ENCODE assay signal across 27 cellular contexts in the genomic region with DNA sequence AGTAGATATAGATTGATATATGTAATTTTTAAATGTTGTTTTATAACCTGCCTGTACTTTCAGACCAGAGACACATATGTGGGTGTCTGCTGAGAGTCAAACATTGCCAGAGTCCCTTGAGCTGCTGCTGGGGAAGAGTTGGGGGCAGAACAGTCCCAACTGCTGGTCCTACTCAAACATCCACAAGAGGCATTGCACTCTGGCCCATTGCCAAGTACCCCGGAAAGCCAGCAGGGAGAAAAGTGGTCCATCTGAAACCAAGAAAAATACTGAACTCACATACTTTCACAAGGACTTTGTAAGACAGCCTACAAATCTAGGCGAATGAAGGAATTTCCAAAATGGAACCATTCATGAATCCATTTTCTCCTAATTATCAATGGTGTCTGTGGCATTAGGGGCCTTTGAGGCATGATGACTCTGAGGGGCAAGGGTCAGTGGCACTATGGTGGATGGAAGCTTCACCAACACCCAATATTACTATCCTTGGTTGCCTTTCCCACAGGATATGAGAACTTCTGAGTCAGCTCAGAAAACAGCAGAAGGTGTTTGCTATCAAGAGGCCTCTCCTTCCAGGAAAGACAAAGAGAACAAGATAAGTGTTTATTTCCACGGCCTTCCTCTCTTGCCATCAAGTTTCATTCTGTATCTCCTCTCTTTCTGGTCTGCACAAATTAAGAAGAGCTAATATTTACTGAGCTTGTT. TPM values are rescaled to one million over a fixed set of nuclear protein-coding genes. Genes with fewer than 3 reads are reported as not detected.
A peak's percentile ranks its signal among the peaks of the same experiment; 100 is the strongest.
DNase-seq lines count a peak whose midpoint lies in the region; ATAC-seq and TF ChIP-seq lines count a peak whose summit lies in the region.
"Had no signal": no experiment of that assay in that cellular context is flagged by ENCODE, and none has a peak within 500 bp of the region (broad histone marks: within the 10 kb centered on the region; RNA-seq: fewer than 3 reads in every experiment).

No MANE protein-coding gene starts in this region.

- peak; percentile 60 for ATAC-seq in stimulated activated naive CD8-positive, alpha-beta T cell treated with anti-CD3 and anti-CD28 coated beads, Interleukin-15, amount 100 ng/mL, for 72 hours
- no peak for ATAC-seq in stimulated activated naive CD8-positive, alpha-beta T cell treated with anti-CD3 and anti-CD28 coated beads, Interleukin-15, Interleukin-2, amounts not matched to agents 100 U/mL and 50 U/mL, for 24 hours
- peak; percentile 53 for ATAC-seq in PC-3
- ATAC-seq in HG03378 (IDR thresholded peaks at IDR 0.05; ENCODE audit: unreplicated experiment) = no peak
- ATAC-seq: Right ventricle myocardium inferior, SK-N-SH treated with all-trans-retinoic acid at 6 μM for 48 hours had no signal

- H3K4me1 ChIP-seq in PC-3 (ENCODE audit: insufficient read depth, low read length) = peaks cover 9% of the 10 kb centered on the region
- H3K4me1 ChIP-seq: BE2C, SJCRH30 had no signal

- peaks cover 7 to 9% of the 10 kb centered on the region in 2 donors for H3K9me3 Mint-ChIP-seq in stimulated activated naive CD8-positive, alpha-beta T cell treated with anti-CD3 and anti-CD28 coated beads, Interleukin-15, amount 100 ng/mL, for 72 hours

- no peaks in the 10 kb centered on the region for H3K9me3 ChIP-seq in PC-3 (ENCODE audit: low read length)
- H3K9me3 ChIP-seq: BE2C, SJCRH30 had no signal

- H3K9me2 ChIP-seq in PC-3 (replicated peaks; ENCODE audit: low read length) = no peaks in the 10 kb centered on the region

- no peak overlapping the region for H2AFZ ChIP-seq in PC-3 (ENCODE audit: low read length)
- H2AFZ ChIP-seq: PC-9 had no signal

- no peaks in the 10 kb centered on the region for H3F3A ChIP-seq in PC-3 (ENCODE audit: low read length, unreplicated experiment)

- H3K4me1 Mint-ChIP-seq in stimulated activated naive CD8-positive, alpha-beta T cell treated with anti-CD3 and anti-CD28 coated beads, Interleukin-15, amount 100 ng/mL, for 72 hours = peaks cover 33% of the 10 kb centered on the region

- H3K4me3 ChIP-seq in PC-3 (ENCODE audit: low read length) = no peak overlapping the region
- H3K4me3 ChIP-seq: PC-9, SJCRH30 had no signal

- H3K9ac ChIP-seq in PC-3 (ENCODE audit: low read length) = no peak overlapping the region

- intact Hi-C loops in PC-3 (cut with micrococcal nuclease) = no loop called here

- H3K4me2 ChIP-seq in PC-3 (ENCODE audit: low read length) = peak overlapping the region; percentile 27
- H3K4me2 ChIP-seq: PC-9 had no signal

- CTCF ChIA-PET in PC-3 (lab: Charles Lee) = no interaction called here

- no peaks in the 10 kb centered on the region for H4K20me1 ChIP-seq in PC-3 (ENCODE audit: low read length)

- no peaks in the 10 kb centered on the region for H3K79me2 ChIP-seq in PC-3 (ENCODE audit: low read length)

- POLR2A ChIA-PET in PC-3 (lab: Charles Lee; ENCODE audit: unreplicated experiment) = no interaction called here

- no peaks in the 10 kb centered on the region for H3K27me3 ChIP-seq in PC-3 (ENCODE audit: low read length)
- H3K27me3 ChIP-seq: SJCRH30 had no signal

- DNase-seq in NCI-H2029 treated with DMSO at 0.1 percent for 48 hours (lab: John Stamatoyannopoulos, UW) (peak; percentile 15), NCI-H2029 (lab: John Stamatoyannopoulos, UW) (no peak), PC-3 (peak; percentile 47), NCI-H69 (lab: John Stamatoyannopoulos, UW) (no peak), dermis blood vessel endothelial cell (no peak)
- DNase-seq in stimulated activated naive CD8-positive, alpha-beta T cell treated with anti-CD3 and anti-CD28 coated beads, Interleukin-15, amount 100 ng/mL, for 72 hours = no peak
- DNase-seq in stimulated activated naive CD8-positive, alpha-beta T cell treated with anti-CD3 and anti-CD28 coated beads, Interleukin-15, Interleukin-2, amounts not matched to agents 100 U/mL and 50 U/mL, for 24 hours = no peak
- DNase-seq: 8988T; ACHN; BE2C; CD8-positive, alpha-beta memory T cell; DMS 273 treated with DMSO at 0.1 percent for 48 hours; DND-41; GOT3; HCEC 1CT; MV-4-11; NCI-H1105; NCI-H1436 treated with DMSO at 0.1 percent for 48 hours; NCI-H187 treated with DMSO at 0.1 percent for 48 hours; NCI-H446 treated with DMSO at 0.1 percent for 48 hours; NK-92 treated with Interleukin-12 subunit alpha and Interleukin-12 subunit beta, amount 100 ng/mL, for 24 hours; PC-9; SJCRH30 had no signal

- no peaks in the 10 kb centered on the region for H3K36me3 ChIP-seq in PC-3 (ENCODE audit: low read depth, low read length)
- H3K36me3 ChIP-seq: BE2C, SJCRH30 had no signal

- H3K27ac Mint-ChIP-seq in stimulated activated naive CD8-positive, alpha-beta T cell treated with anti-CD3 and anti-CD28 coated beads, Interleukin-15, amount 100 ng/mL, for 72 hours = no peak overlapping the region
- H3K27ac Mint-ChIP-seq: CD14-positive monocyte had no signal

- H3K27ac ChIP-seq in PC-3 (ENCODE audit: low read length) = no peak overlapping the region
- H3K27ac ChIP-seq: PC-9, SJCRH30 had no signal

- H3K27me3 Mint-ChIP-seq in stimulated activated naive CD8-positive, alpha-beta T cell treated with anti-CD3 and anti-CD28 coated beads, Interleukin-15, amount 100 ng/mL, for 72 hours = peaks cover 96% of the 10 kb centered on the region

- no peak for TF ChIP-seq CTCF in PC-3 (conservative IDR thresholded peaks at IDR 0.05; ENCODE audit: low read depth, low read length)

- BruUV-seq in PC-3 (replicated peaks; lab: Mats Ljungman, UMichigan) = no TSS peak

- H3K4me3 Mint-ChIP-seq in stimulated activated naive CD8-positive, alpha-beta T cell treated with anti-CD3 and anti-CD28 coated beads, Interleukin-15, amount 100 ng/mL, for 72 hours = no peak overlapping the region
- H3K4me3 Mint-ChIP-seq: CD8-positive, alpha-beta memory T cell had no signal

RNA-seq across cellular contexts. Expression of gene TBX15, which starts 7.3 kb away (rescaled TPM):
- 0.58 TPM in 1 of 2 replicates, not detected in the other for total RNA-seq in PC-3 (2014; rRNA removed)
- total RNA-seq in dermis blood vessel endothelial cell = not detected in 2 replicates
- total RNA-seq: CD8-positive, alpha-beta memory T cell; PC-9 had no signal

Comparison
In these comparisons a context has a peak if more than half of its experiments do, and no peak if none do; other contexts are left out.
1. DNase-seq: peak in NCI-H2029 treated with DMSO at 0.1 percent for 48 hours (single experiment) and PC-3 (single experiment); none in NCI-H2029 (single experiment), stimulated activated naive CD8-positive, alpha-beta T cell treated with anti-CD3 and anti-CD28 coated beads, Interleukin-15, amount 100 ng/mL, for 72 hours (0 of 2), stimulated activated naive CD8-positive, alpha-beta T cell treated with anti-CD3 and anti-CD28 coated beads, Interleukin-15, Interleukin-2, amounts not matched to agents 100 U/mL and 50 U/mL, for 24 hours (single experiment), NCI-H69 (single experiment) and dermis blood vessel endothelial cell (single experiment).
2. ATAC-seq: peak in stimulated activated naive CD8-positive, alpha-beta T cell treated with anti-CD3 and anti-CD28 coated beads, Interleukin-15, amount 100 ng/mL, for 72 hours (single experiment) and PC-3 (single experiment); none in stimulated activated naive CD8-positive, alpha-beta T cell treated with anti-CD3 and anti-CD28 coated beads, Interleukin-15, Interleukin-2, amounts not matched to agents 100 U/mL and 50 U/mL, for 24 hours (single experiment) and HG03378 (single experiment).